22 cellular contexts compared by ENCODE assay signal in the genomic region with DNA sequence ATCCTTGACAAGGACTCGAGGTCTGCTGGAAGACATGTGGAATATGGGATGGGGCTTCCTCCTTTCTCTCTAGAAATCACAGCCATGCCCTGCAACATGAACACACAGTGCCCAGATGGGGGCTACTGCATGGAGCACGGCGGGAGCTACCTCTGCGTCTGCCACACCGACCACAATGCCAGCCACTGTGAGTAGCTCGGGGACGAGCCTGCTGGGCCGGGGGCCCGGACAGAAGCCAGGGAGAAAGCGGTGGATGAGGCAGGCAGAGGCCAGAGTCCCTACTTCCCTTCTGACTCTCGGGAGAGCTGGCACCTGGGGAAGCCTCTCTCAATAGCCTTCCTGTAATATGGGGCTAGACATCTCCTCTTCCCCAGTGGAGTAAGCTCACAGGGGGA. TPM values are rescaled to one million over a fixed set of nuclear protein-coding genes. Genes with fewer than 3 reads are reported as not detected.
DNase-seq lines count a peak whose midpoint lies in the region; ATAC-seq, FAIRE-seq and TF ChIP-seq lines count a peak whose summit lies in the region.
"Had no signal": no experiment of that assay in that cellular context is flagged by ENCODE, and none has a peak within 500 bp of the region (broad histone marks: within the 10 kb centered on the region; RNA-seq: fewer than 3 reads in every experiment).

No MANE protein-coding gene starts in this region.

- H3K36me3 Mint-ChIP-seq in activated naive CD8-positive, alpha-beta T cell treated with anti-CD3 and anti-CD28 coated beads for 36 hours: peaks cover 4% of the 10 kb centered on the region

- H3K4me1 Mint-ChIP-seq in activated naive CD8-positive, alpha-beta T cell treated with anti-CD3 and anti-CD28 coated beads for 36 hours: peaks cover 5% of the 10 kb centered on the region

- H3K36me3 ChIP-seq in H7 (replicated peaks; ENCODE audit: control insufficient read depth, insufficient read depth, low read length) (no peaks in the 10 kb centered on the region), kidney (ENCODE audit: control insufficient read depth in 1 of 2, insufficient read depth in 2 of 2, low read length in 2 of 2) (peaks cover 0 to 4% of the 10 kb centered on the region in 2 donors), upper lobe of left lung (peaks cover 0 to 49% (median 35%) of the 10 kb centered on the region in 4 donors)

- no peaks in the 10 kb centered on the region for H3K27me3 Mint-ChIP-seq in activated naive CD8-positive, alpha-beta T cell treated with anti-CD3 and anti-CD28 coated beads for 36 hours
- H3K27me3 Mint-ChIP-seq: CD4-positive, alpha-beta T cell had no signal

- H3K4me3 Mint-ChIP-seq in activated naive CD8-positive, alpha-beta T cell treated with anti-CD3 and anti-CD28 coated beads for 36 hours: no peak overlapping the region
- H3K4me3 Mint-ChIP-seq: CD4-positive, alpha-beta T cell had no signal

- peak; percentile 19 for DNase-seq in H7
- peak; percentile 54 for DNase-seq in kidney
- peak; percentile 62 for DNase-seq in posterior vena cava (ENCODE audit: low spot score)
- peak; percentile 17 to 67 for DNase-seq in upper lobe of left lung
- no peak for DNase-seq in NCI-H524 (lab: John Stamatoyannopoulos, UW)
- no peak for DNase-seq in GM12891 (ENCODE audit: insufficient read length, low spot score)
- DNase-seq in activated naive CD8-positive, alpha-beta T cell treated with anti-CD3 and anti-CD28 coated beads for 36 hours: no peak
- DNase-seq: AML-193; CD4-positive, alpha-beta T cell; DMS153; DMS79; GDM1; GM23248; HCEC 1CT; IMR-90; KBM-7 had no signal

- H3K4me1 ChIP-seq in kidney (ENCODE audit: control insufficient read depth in 1 of 2, insufficient read depth in 1 of 2, low read depth in 1 of 2, low read length in 2 of 2) (no peaks in the 10 kb centered on the region), upper lobe of left lung (no peaks in the 10 kb centered on the region)

- H3K4me3 ChIP-seq in H7 (ENCODE audit: insufficient read depth, low read depth, low read length) (no peak overlapping the region), kidney (ENCODE audit: low read length in 2 of 2) (no peak overlapping the region), upper lobe of left lung (no peak overlapping the region)
- H3K4me3 ChIP-seq: GM12878, GM23248 had no signal

- TF ChIP-seq POLR2A in upper lobe of left lung (IDR thresholded peaks at IDR 0.05) (no peak), GM12891 (IDR thresholded peaks at IDR 0.05; ENCODE audit: low read depth, low read length) (no peak)

- H3K27ac ChIP-seq in kidney (ENCODE audit: low read depth in 2 of 2, low read length in 2 of 2) (no peak overlapping the region), upper lobe of left lung (no peak overlapping the region)
- H3K27ac ChIP-seq: C4-2B, GM23248, HL-60 had no signal

- FAIRE-seq in kidney (lab: Jason Lieb, UNC) (no peak), GM12891 (lab: Jason Lieb, UNC) (no peak)
- FAIRE-seq: A204.1, GM12878, GM19239 had no signal

- H3K27me3 ChIP-seq in H7 (ENCODE audit: control insufficient read depth, insufficient read depth, low read length): no peaks in the 10 kb centered on the region
- H3K27me3 ChIP-seq in upper lobe of left lung: no peaks in the 10 kb centered on the region

- TF ChIP-seq CTCF in kidney (IDR thresholded peaks at IDR 0.05; ENCODE audit: borderline replicate concordance, extremely low read depth, insufficient read depth) (no peak), upper lobe of left lung (IDR thresholded peaks at IDR 0.05) (no peak)

- ATAC-seq in upper lobe of left lung (ENCODE audit: low FRiP score in 2 of 2) (no peak), GM21360 (IDR thresholded peaks at IDR 0.05; ENCODE audit: unreplicated experiment) (no peak)
- ATAC-seq: GM12878 had no signal

- H3K9ac ChIP-seq in kidney (ENCODE audit: low read length in 2 of 2): no peak overlapping the region
- H3K9ac ChIP-seq: GM23248 had no signal

- 87 to 98% methylated on average over 6 to 10 of the region's 11 CpGs for WGBS in upper lobe of left lung, 2 donors

- no peak for TF ChIP-seq EP300 in upper lobe of left lung (IDR thresholded peaks at IDR 0.05)

- intact Hi-C loops in kidney (cut with DNase I): no loop called here
- intact Hi-C loops in posterior vena cava (cut with DNase I): no loop called here

- H3K27ac Mint-ChIP-seq in activated naive CD8-positive, alpha-beta T cell treated with anti-CD3 and anti-CD28 coated beads for 36 hours: no peak overlapping the region
- H3K27ac Mint-ChIP-seq: CD4-positive, alpha-beta T cell had no signal

- H3K9me3 ChIP-seq in kidney (ENCODE audit: control insufficient read depth in 1 of 2, low read length in 2 of 2): no peaks in the 10 kb centered on the region
- H3K9me3 ChIP-seq in upper lobe of left lung: peaks cover 0 to 4% (median 0%) of the 10 kb centered on the region in 4 donors

- peaks cover 4% of the 10 kb centered on the region for H3K9me3 Mint-ChIP-seq in activated naive CD8-positive, alpha-beta T cell treated with anti-CD3 and anti-CD28 coated beads for 36 hours
- H3K9me3 Mint-ChIP-seq: CD4-positive, alpha-beta T cell had no signal

TF ChIP-seq in GM12891, 5 proteins besides CTCF, POLR2A, EP300 and RAD21:
- TF ChIP-seq TAF1 (IDR thresholded peaks at IDR 0.05; ENCODE audit: low read depth, low read length) (no peak), POLR2AphosphoS5 (IDR thresholded peaks at IDR 0.05; ENCODE audit: low read depth, low read length) (no peak), PAX5 (IDR thresholded peaks at IDR 0.05; ENCODE audit: insufficient read depth, low read length, severe bottlenecking) (no peak), POU2F2 (IDR thresholded peaks at IDR 0.05; ENCODE audit: low read depth, low read length) (no peak)

RNA-seq across cellular contexts. Expression of a gene that starts 50.5 kb away (rescaled TPM):
- total RNA-seq in H7 (2014; rRNA removed; shearing (Covaris generic)): 0.52 and 1.1 TPM in 2 replicates
- total RNA-seq in kidney: 42.1 TPM
- polyA plus RNA-seq in kidney (ENCODE audit: insufficient read depth, low read depth, low replicate concordance): 3.0 TPM
- total RNA-seq in posterior vena cava: 10 to 100 TPM; 39.7 to 62.7 TPM
- total RNA-seq in upper lobe of left lung: 100 to 1,000 TPM in 1 of 6 donors, 10 to 100 TPM in 5; 26.0 to 189 (median 38.9) TPM
- polyA plus RNA-seq in GM12891 (2012; ENCODE audit: low read depth, missing spikeins): 0.42 TPM
- total RNA-seq in activated naive CD8-positive, alpha-beta T cell treated with anti-CD3 and anti-CD28 coated beads for 36 hours: 1 to 10 TPM in 1 of 2 experiments, under 1 TPM in 1; 0.91 to 1.0 TPM

RNA-seq across cellular contexts. Expression of a gene that starts 53.1 kb away (rescaled TPM):
- 30.3 and 32.4 TPM in 2 replicates for total RNA-seq in H7 (2014; rRNA removed; shearing (Covaris generic))
- total RNA-seq in kidney (41.5 TPM), posterior vena cava (10 to 100 TPM; 17.1 to 17.8 TPM), upper lobe of left lung (10 to 100 TPM; 22.3 to 54.4 (median 25.4) TPM)
- 24.3 TPM for polyA plus RNA-seq in kidney (ENCODE audit: insufficient read depth, low read depth, low replicate concordance)
- 43.3 TPM for polyA plus RNA-seq in GM12891 (2012; ENCODE audit: low read depth, missing spikeins)
- total RNA-seq in activated naive CD8-positive, alpha-beta T cell treated with anti-CD3 and anti-CD28 coated beads for 36 hours: 10 to 100 TPM; 34.5 to 35.6 TPM

Comparison
In these comparisons a context has a peak if more than half of its experiments do, and no peak if none do; other contexts are left out.
1. DNase-seq: peak in H7 (single experiment), kidney (single experiment), posterior vena cava (single experiment) and upper lobe of left lung (2 of 2); none in NCI-H524 (0 of 2), GM12891 (single experiment) and activated naive CD8-positive, alpha-beta T cell treated with anti-CD3 and anti-CD28 coated beads for 36 hours (single experiment).
2. RNA of a gene that starts 50.5 kb away (total RNA-seq): 39.7 to 62.7 TPM in posterior vena cava, 42.1 TPM in kidney (single experiment) and 26.0 to 189 TPM in upper lobe of left lung; 0.91 to 1.0 TPM in activated naive CD8-positive, alpha-beta T cell treated with anti-CD3 and anti-CD28 coated beads for 36 hours and 0.52 to 1.1 TPM in H7; every median in the first group is over 10 times any median in the second.